Comparison of ENCODE assay signal across 30 cellular contexts in genomic region chr4:97774347-97774989, GRCh38.
"Had no signal": no experiment of that assay in that cellular context is flagged by ENCODE, and none has a peak within 500 bp of the region (broad histone marks: within the 10 kb centered on the region; RNA-seq: fewer than 3 reads in every experiment).

No MANE protein-coding gene starts in this region.

- H3K4me2 ChIP-seq: SK-N-SH had no signal

- H3K27me3 ChIP-seq: Peyer's patch, SJSA1 had no signal

- ATAC-seq: PC-3 had no signal

- H3K36me3 ChIP-seq: Peyer's patch, SJSA1 had no signal

- H3K9me3 ChIP-seq: Peyer's patch, SJSA1, SK-N-SH had no signal

- H3K9ac ChIP-seq: SK-N-SH had no signal

- H3K4me3 ChIP-seq: Peyer's patch, SJSA1 had no signal

- H3K4me1 ChIP-seq: Peyer's patch, SJSA1 had no signal

- H3K27ac ChIP-seq: Peyer's patch, SJSA1 had no signal

- DNase-seq: Karpas-422, MM.1S, MV-4-11, NCI-H1092, NCI-H1105, NCI-H1417 treated with DMSO at 0.1 percent for 48 hours, NCI-H1436 treated with DMSO at 0.1 percent for 48 hours, NCI-H1694 treated with DMSO at 0.1 percent for 48 hours, NCI-H187 treated with DMSO at 0.1 percent for 48 hours, NCI-H2029, NCI-H2081, NCI-H2107, NCI-H2171, NCI-H226, NCI-H446 treated with DMSO at 0.1 percent for 48 hours, NCI-H510A, NCI-H524, NCI-H526, NCI-H69, NCI-H748 treated with DMSO at 0.1 percent for 48 hours, NCI-H82, PC-3, Peyer's patch, Right ventricle myocardium superior, RPMI8226, SHP77 treated with DMSO at 0.1 percent for 48 hours, SK-N-SH, SW 1271, T-helper 1 cell had no signal
